9 cellular contexts compared by ENCODE assay signal in the genomic region with DNA sequence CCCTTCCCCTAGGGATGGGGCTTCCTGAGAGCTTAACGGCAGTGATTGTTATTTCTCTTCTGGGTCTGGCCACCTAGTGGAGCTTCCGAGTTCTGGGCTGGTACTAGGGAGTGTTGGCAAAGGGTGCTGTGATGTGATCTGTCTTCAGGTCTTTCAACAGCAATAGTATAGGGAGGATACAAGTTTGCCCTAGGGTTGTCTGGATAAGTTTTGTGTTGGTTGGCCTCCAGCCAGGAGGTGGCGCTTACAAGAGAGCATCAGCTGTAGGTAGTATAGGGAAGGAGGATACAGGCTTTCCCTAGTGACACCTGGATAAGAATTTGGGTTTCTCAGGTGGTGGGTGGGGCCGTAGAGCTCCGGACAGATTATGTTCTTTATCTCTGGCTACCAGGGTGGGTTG. TPM values are rescaled to one million over a fixed set of nuclear protein-coding genes. Genes with fewer than 3 reads are reported as not detected.
A peak's percentile ranks its signal among the peaks of the same experiment; 100 is the strongest.
DNase-seq lines count a peak whose midpoint lies in the region; ATAC-seq and TF ChIP-seq lines count a peak whose summit lies in the region.
"Had no signal": no experiment of that assay in that cellular context is flagged by ENCODE, and none has a peak within 500 bp of the region (broad histone marks: within the 10 kb centered on the region; RNA-seq: fewer than 3 reads in every experiment).

No MANE protein-coding gene starts in this region.

- in situ Hi-C loops in Panc1 (cut with HindIII; ENCODE audit: low pct_unique_long_range_greater_than_20kb, low sequenced_read_pairs): no loop called here

- intact Hi-C loops in Panc1 (cut with micrococcal nuclease; ENCODE audit: unreplicated experiment): no loop called here
- intact Hi-C loops in sciatic nerve (cut with DNase I): no loop called here

- TF ChIP-seq CTCF in Panc1 (IDR thresholded peaks at IDR 0.05): peak; percentile 44

- H3K27ac ChIP-seq in Panc1 (ENCODE audit: low read length): no peak overlapping the region

- ATAC-seq in HG02870 (IDR thresholded peaks at IDR 0.05; ENCODE audit: unreplicated experiment) (peak; percentile 43), Panc1 (peak; percentile 60; the same call in 1 of the 2 replicates), sciatic nerve (peak; percentile 20), GM21619 (IDR thresholded peaks at IDR 0.05; ENCODE audit: unreplicated experiment) (no peak)

- DNase-seq in SHP77 (lab: John Stamatoyannopoulos, UW) (peak; percentile 9 to 43), SHP77 treated with DMSO at 0.1 percent for 48 hours (lab: John Stamatoyannopoulos, UW) (no peak), Panc1 (ENCODE audit: low read depth, low spot score) (no peak), sciatic nerve (ENCODE audit: low spot score) (no peak), GF-D8 (lab: John Stamatoyannopoulos, UW) (no peak)
- DNase-seq in activated naive CD4-positive, alpha-beta T cell (lab: John Stamatoyannopoulos, UW): no peak
- DNase-seq: NCI-H1930 had no signal

- H3K9me3 ChIP-seq in Panc1 (ENCODE audit: control insufficient read depth, insufficient read depth, low read depth, low read length): no peaks in the 10 kb centered on the region

- POLR2A ChIA-PET in Panc1 (lab: Charles Lee): no interaction called here

- H3K36me3 ChIP-seq in Panc1 (ENCODE audit: control insufficient read depth, insufficient read depth, low read length): no peaks in the 10 kb centered on the region

- no peak overlapping the region for H3K4me3 ChIP-seq in Panc1 (ENCODE audit: low read depth in 2 of 2, low read length in 2 of 2)

- H3K4me1 ChIP-seq in Panc1 (ENCODE audit: control insufficient read depth, insufficient read depth, low read length): no peaks in the 10 kb centered on the region

- CTCF ChIA-PET in Panc1 (lab: Charles Lee): no interaction called here

- H3K27me3 ChIP-seq in Panc1 (ENCODE audit: control insufficient read depth, insufficient read depth, low read length): no peaks in the 10 kb centered on the region

- BruUV-seq in Panc1 (replicated peaks; lab: Mats Ljungman, UMichigan): no TSS peak

RNA-seq across cellular contexts. Expression of a gene that starts 19.2 kb away (rescaled TPM):
- 14.7 TPM for total RNA-seq in Panc1 (2021; ENCODE audit: unreplicated experiment)
- polyA plus RNA-seq in Panc1 (2012; ENCODE audit: insufficient read length): 28.2 TPM
- total RNA-seq in sciatic nerve: 16.9 TPM

Comparison
In these comparisons a context has a peak if more than half of its experiments do, and no peak if none do; other contexts are left out.
1. DNase-seq: peak in SHP77 (2 of 2); none in SHP77 treated with DMSO at 0.1 percent for 48 hours (single experiment), Panc1 (single experiment), sciatic nerve (single experiment), activated naive CD4-positive, alpha-beta T cell (0 of 4) and GF-D8 (single experiment).